ENCODE assay signal across 8 cellular contexts in genomic region chr11:123069878-123070821, GRCh38. TPM values are rescaled to one million over a fixed set of nuclear protein-coding genes. Genes with fewer than 3 reads are reported as not detected.
DNase-seq lines count a peak whose midpoint lies in the region; ATAC-seq and TF ChIP-seq lines count a peak whose summit lies in the region.

No MANE protein-coding gene starts in this region.

- H3K9me3 ChIP-seq in IMR-90 (ENCODE audit: control insufficient read depth, insufficient read depth, low read length): no peaks in the 10 kb centered on the region
- H3K9me3 ChIP-seq in upper lobe of left lung: no peaks in the 10 kb centered on the region
- H3K9me3 ChIP-seq in trophoblast cell (ENCODE audit: insufficient read depth, low read depth, low read length): no peaks in the 10 kb centered on the region

- TF ChIP-seq EP300 in upper lobe of left lung (IDR thresholded peaks at IDR 0.05): no peak

- POLR2A ChIA-PET in IMR-90 (lab: Charles Lee; ENCODE audit: unreplicated experiment): no interaction called here

- no peak overlapping the region for H2AK5ac ChIP-seq in IMR-90 (ENCODE audit: low read depth, low read length)
- no peak overlapping the region for H2AK5ac ChIP-seq in trophoblast cell (ENCODE audit: low read length)

- H3K79me2 ChIP-seq in trophoblast cell (ENCODE audit: control insufficient read depth, insufficient read depth, low read length, poor library complexity): no peaks in the 10 kb centered on the region

- in situ Hi-C loops in IMR-90 (cut with MboI; ENCODE audit: low sequenced_read_pairs): no loop called here

- TF ChIP-seq RAD21 in IMR-90 (IDR thresholded peaks at IDR 0.05; ENCODE audit: low read length): no peak

- no peaks in the 10 kb centered on the region for H3K9me3 Mint-ChIP-seq in effector memory CD8-positive, alpha-beta T cell

- H4K12ac ChIP-seq in trophoblast cell (ENCODE audit: low read depth, low read length): no peak overlapping the region

- TF ChIP-seq CTCF in GM12865 (IDR thresholded peaks at IDR 0.05; ENCODE audit: insufficient read depth, low read depth, low read length, missing control alignments): no peak
- no peak for TF ChIP-seq CTCF in IMR-90 (conservative IDR thresholded peaks at IDR 0.05; ENCODE audit: low read depth, low read length)
- TF ChIP-seq CTCF in upper lobe of left lung (IDR thresholded peaks at IDR 0.05): no peak

- BruUV-seq in IMR-90 (replicated peaks; lab: Mats Ljungman, UMichigan): TSS peak; percentile 47

- no peak overlapping the region for H3K4me2 ChIP-seq in IMR-90 (ENCODE audit: low read depth, low read length)
- H3K4me2 ChIP-seq in trophoblast cell (ENCODE audit: low read length): no peak overlapping the region

- no peak overlapping the region for H3K56ac ChIP-seq in IMR-90 (ENCODE audit: extremely low read depth, insufficient read depth, low read length)

- intact Hi-C loops in IMR-90 (cut with micrococcal nuclease): no loop called here

- no CpG with 5 or more reads among the region's 5 CpGs for WGBS in IMR-90 (ENCODE audit: extremely low coverage in 2 of 2, insufficient read length in 1 of 2), 2 experiments
- 44 to 50% methylated on average over 5 of the region's 5 CpGs for WGBS in upper lobe of left lung, 2 donors
- no CpG with 5 or more reads among the region's 5 CpGs for WGBS in trophoblast cell (ENCODE audit: extremely low coverage, insufficient coverage, insufficient read length)

- H3K79me1 ChIP-seq in IMR-90 (ENCODE audit: low read depth in 1 of 2, low read length in 2 of 2): peaks cover 12 to 33% of the 10 kb centered on the region in 2 experiments
- H3K79me1 ChIP-seq in trophoblast cell (ENCODE audit: low read length): no peaks in the 10 kb centered on the region

- H4K8ac ChIP-seq in IMR-90 (ENCODE audit: low read depth in 2 of 2, low read length in 2 of 2) (no peak overlapping the region), trophoblast cell (ENCODE audit: low read depth, low read length) (no peak overlapping the region)

- H2BK120ac ChIP-seq in IMR-90 (ENCODE audit: low read depth, low read length) (no peak overlapping the region), trophoblast cell (ENCODE audit: insufficient read depth, low read length, poor library complexity) (no peak overlapping the region)

- no peak overlapping the region for H2AK9ac ChIP-seq in IMR-90 (replicated peaks; ENCODE audit: low read depth, low read length, poor library complexity)

- no peak overlapping the region for H4K5ac ChIP-seq in IMR-90 (ENCODE audit: low read depth, low read length)

- no peak overlapping the region for H3K14ac ChIP-seq in IMR-90 (replicated peaks; ENCODE audit: low read depth, low read length)
- H3K14ac ChIP-seq in trophoblast cell (ENCODE audit: low read length): no peak overlapping the region

- peak overlapping the region; percentile 81 to 91 for H3K4me3 Mint-ChIP-seq in effector memory CD8-positive, alpha-beta T cell

- CTCF ChIA-PET in IMR-90 (lab: Yijun Ruan, JAX): no interaction called here

- H3K9ac ChIP-seq in IMR-90 (ENCODE audit: low read depth, low read length) (no peak overlapping the region), trophoblast cell (ENCODE audit: low read length) (no peak overlapping the region)

- 0 out of 2 replicates have a peak, but pooled peaks cover 3% of the 10 kb centered on the region for H3K9me1 ChIP-seq in IMR-90 (ENCODE audit: insufficient read depth, low read length)

- H2AFZ ChIP-seq in IMR-90 (replicated peaks; ENCODE audit: low read length, poor library complexity): no peak overlapping the region
- no peak overlapping the region for H2AFZ ChIP-seq in trophoblast cell (ENCODE audit: insufficient read depth, low read length, poor library complexity)

- H3K27ac ChIP-seq in IMR-90 (ENCODE audit: insufficient read depth, low read length): no peak overlapping the region
- peak overlapping the region; percentile 31 to 73 (median 71) for H3K27ac ChIP-seq in upper lobe of left lung
- H3K27ac ChIP-seq in trophoblast cell (ENCODE audit: low read depth, low read length): no peak overlapping the region

- H2BK15ac ChIP-seq in IMR-90 (ENCODE audit: low read depth, low read length): no peak overlapping the region

- peaks cover 31 to 49% of the 10 kb centered on the region in 2 donors for H3K4me1 Mint-ChIP-seq in effector memory CD8-positive, alpha-beta T cell (ENCODE audit: low read depth in 2 of 2)

- H2BK20ac ChIP-seq in IMR-90 (ENCODE audit: low read depth, low read length): no peak overlapping the region

- H3K36me3 Mint-ChIP-seq in effector memory CD8-positive, alpha-beta T cell (ENCODE audit: insufficient read depth): peaks cover 2% of the 10 kb centered on the region

- H3K23ac ChIP-seq in IMR-90 (ENCODE audit: low read depth, low read length): no peak overlapping the region
- H3K23ac ChIP-seq in trophoblast cell (ENCODE audit: low read length): no peak overlapping the region

- H2BK5ac ChIP-seq in IMR-90 (ENCODE audit: low read depth, low read length, poor library complexity, severe bottlenecking) (no peak overlapping the region), trophoblast cell (ENCODE audit: low read depth, low read length, poor library complexity) (no peak overlapping the region)

- H3K4ac ChIP-seq in IMR-90 (ENCODE audit: low read depth, low read length): no peak overlapping the region
- H3K4ac ChIP-seq in trophoblast cell (ENCODE audit: low read depth, low read length): no peak overlapping the region

- no peaks in the 10 kb centered on the region for H4K20me1 ChIP-seq in IMR-90 (ENCODE audit: insufficient read depth, low read length)

- peaks cover 3% of the 10 kb centered on the region; the same call in 1 of the 2 replicates for H3K4me1 ChIP-seq in IMR-90 (ENCODE audit: control insufficient read depth, insufficient read depth, low read length)
- peaks cover 0 to 39% (median 13%) of the 10 kb centered on the region in 4 donors for H3K4me1 ChIP-seq in upper lobe of left lung
- H3K4me1 ChIP-seq in trophoblast cell (ENCODE audit: control insufficient read depth in 1 of 2, insufficient read depth in 2 of 2, low read length in 2 of 2): no peaks in the 10 kb centered on the region

- H2BK12ac ChIP-seq in trophoblast cell (ENCODE audit: low read length): no peak overlapping the region

- peak overlapping the region; percentile 61 for H3K4me3 ChIP-seq in GM12865 (ENCODE audit: low read depth, low read length)
- no peak overlapping the region for H3K4me3 ChIP-seq in IMR-90 (ENCODE audit: insufficient read depth, low read depth, low read length)
- peak overlapping the region in 2 of 4 donors; percentile 31 to 38 for H3K4me3 ChIP-seq in upper lobe of left lung
- no peak overlapping the region for H3K4me3 ChIP-seq in trophoblast cell (ENCODE audit: low read depth, low read length)

- peak overlapping the region; percentile 94 to 95 for H3K27ac Mint-ChIP-seq in effector memory CD8-positive, alpha-beta T cell

- no peaks in the 10 kb centered on the region for H3K27me3 Mint-ChIP-seq in effector memory CD8-positive, alpha-beta T cell

- ATAC-seq in GM21447 (IDR thresholded peaks at IDR 0.05; ENCODE audit: unreplicated experiment) (peak; percentile 61), IMR-90 (ENCODE audit: low read depth) (no peak), upper lobe of left lung (ENCODE audit: low FRiP score in 2 of 2) (peak in 1 of 2 donors; percentile 38)
- ATAC-seq in effector memory CD8-positive, alpha-beta T cell (replicated peaks): peak; percentile 61

- H4K91ac ChIP-seq in IMR-90 (ENCODE audit: insufficient read depth, low read depth, low read length) (no peak overlapping the region), trophoblast cell (ENCODE audit: low read depth, low read length) (no peak overlapping the region)

- dilution Hi-C loops in IMR-90 (cut with HindIII; ENCODE audit: low sequenced_read_pairs, unreplicated experiment): no loop called here

- H3K27me3 ChIP-seq in IMR-90 (ENCODE audit: control insufficient read depth, insufficient read depth, low read length) (no peaks in the 10 kb centered on the region), upper lobe of left lung (no peaks in the 10 kb centered on the region), trophoblast cell (ENCODE audit: insufficient read depth, low read length) (no peaks in the 10 kb centered on the region)

- DNase-seq in GM12865 (ENCODE audit: low read depth): peak; percentile 70
- DNase-seq in IMR-90: no peak
- no peak for DNase-seq in effector memory CD8-positive, alpha-beta T cell
- no peak for DNase-seq in upper lobe of left lung
- DNase-seq in trophoblast cell: no peak
- no peak for DNase-seq in HPDE6-E6E7 (ENCODE audit: extremely low spot score)
- DNase-seq in COLO829 (ENCODE audit: low spot score): no peak

- no peak for TF ChIP-seq POLR2A in IMR-90 (IDR thresholded peaks at IDR 0.05; ENCODE audit: low read depth, low read length)
- no peak for TF ChIP-seq POLR2A in upper lobe of left lung (IDR thresholded peaks at IDR 0.05)

- H3K18ac ChIP-seq in IMR-90 (ENCODE audit: low read depth, low read length): no peak overlapping the region
- H3K18ac ChIP-seq in trophoblast cell (ENCODE audit: low read length): no peak overlapping the region

- H3K36me3 ChIP-seq in IMR-90 (ENCODE audit: control insufficient read depth, insufficient read depth, low read length) (peaks cover 39% of the 10 kb centered on the region), upper lobe of left lung (no peaks in the 10 kb centered on the region), trophoblast cell (ENCODE audit: control insufficient read depth in 1 of 2, insufficient read depth in 2 of 2, low read length in 2 of 2) (peaks cover 4% of the 10 kb centered on the region in 2 experiments)

TF ChIP-seq in IMR-90, 13 proteins besides CTCF, POLR2A, EP300 and RAD21 (continues in another document):
- TF ChIP-seq MAZ (IDR thresholded peaks at IDR 0.05; ENCODE audit: borderline replicate concordance, low read depth, low read length) (no peak), BHLHE40 (IDR thresholded peaks at IDR 0.05; ENCODE audit: low read depth, low read length) (no peak), NFE2L2 (IDR thresholded peaks at IDR 0.05; ENCODE audit: low read depth, low read length) (no peak), RFX5 (IDR thresholded peaks at IDR 0.05; ENCODE audit: low read depth, low read length) (no peak), FOS (IDR thresholded peaks at IDR 0.05; ENCODE audit: low read depth, low read length) (no peak)
- TF ChIP-seq, protein P1, sequence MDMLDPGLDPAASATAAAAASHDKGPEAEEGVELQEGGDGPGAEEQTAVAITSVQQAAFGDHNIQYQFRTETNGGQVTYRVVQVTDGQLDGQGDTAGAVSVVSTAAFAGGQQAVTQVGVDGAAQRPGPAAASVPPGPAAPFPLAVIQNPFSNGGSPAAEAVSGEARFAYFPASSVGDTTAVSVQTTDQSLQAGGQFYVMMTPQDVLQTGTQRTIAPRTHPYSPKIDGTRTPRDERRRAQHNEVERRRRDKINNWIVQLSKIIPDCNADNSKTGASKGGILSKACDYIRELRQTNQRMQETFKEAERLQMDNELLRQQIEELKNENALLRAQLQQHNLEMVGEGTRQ (IDR thresholded peaks at IDR 0.05; ENCODE audit: low read depth, low read length): no peak

RNA-seq across cellular contexts. Expression of gene HSPA8, which starts 8.2 kb away (rescaled TPM):
- total RNA-seq in IMR-90 (2012; rRNA removed): 4,053 and 4,346 TPM in 2 replicates
- 2,309 and 2,607 TPM in 2 replicates for polyA plus RNA-seq in IMR-90 (2012; rRNA removed)
- polyA plus RNA-seq in IMR-90 (2012; cell fraction: cytosol; rRNA removed): 891 and 1,297 TPM in 2 replicates
- polyA plus RNA-seq in IMR-90 (2012; cell fraction: nucleus; rRNA removed; ENCODE audit: low replicate concordance): 378 and 1,026 TPM in 2 replicates
- total RNA-seq in upper lobe of left lung: 100 to 1,000 TPM; 261 to 942 (median 659) TPM
- polyA plus RNA-seq in trophoblast cell (2013): 930 and 947 TPM in 2 replicates

Comparison
In these comparisons a context has a peak if more than half of its experiments do, and no peak if none do; other contexts are left out.
1. H3K27ac ChIP-seq: peak in upper lobe of left lung (4 of 4); none in IMR-90 (single experiment) and trophoblast cell (single experiment).